Comparison of ENCODE assay signal across 9 cellular contexts in the genomic region with DNA sequence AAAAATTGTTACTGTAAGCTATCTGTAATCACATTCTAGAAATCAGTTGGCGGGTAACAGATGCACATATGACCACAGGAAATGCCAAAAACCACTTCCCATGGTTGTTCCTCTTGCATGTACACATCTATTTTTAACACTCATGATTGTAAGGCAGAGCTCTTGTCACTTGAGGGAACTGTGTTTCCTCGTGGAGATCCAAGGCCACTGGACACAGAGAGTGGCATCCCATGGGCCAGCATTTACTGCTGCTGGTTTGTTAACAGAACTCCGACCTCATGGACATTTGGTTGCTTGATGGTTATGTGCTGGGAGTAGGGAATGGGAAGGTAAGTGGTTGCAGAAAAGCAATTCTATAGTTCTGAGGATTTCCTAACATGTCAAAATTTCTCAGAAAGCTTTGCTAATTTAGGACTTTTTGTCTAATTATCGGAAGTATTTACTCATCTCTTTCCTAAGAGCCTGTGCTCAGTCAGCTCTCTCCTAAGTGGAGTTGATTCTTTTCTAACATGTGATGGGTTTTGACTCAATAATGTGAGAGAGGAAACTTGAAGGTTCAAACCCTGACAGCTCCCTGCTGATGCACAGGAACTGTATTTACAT.
A peak's percentile ranks its signal among the peaks of the same experiment; 100 is the strongest.
DNase-seq lines count a peak whose midpoint lies in the region; ATAC-seq and TF ChIP-seq lines count a peak whose summit lies in the region.
"Had no signal": no experiment of that assay in that cellular context is flagged by ENCODE, and none has a peak within 500 bp of the region (broad histone marks: within the 10 kb centered on the region; RNA-seq: fewer than 3 reads in every experiment).

No MANE protein-coding gene starts in this region.

- intact Hi-C loops in left ventricle myocardium superior (cut with micrococcal nuclease), result no loop called here

- DNase-seq in SIG-M5 (lab: John Stamatoyannopoulos, UW), result peak; percentile 86
- DNase-seq in left ventricle myocardium superior, result no peak
- no peak for DNase-seq in NCI-H2107 (lab: John Stamatoyannopoulos, UW)
- no peak for DNase-seq in 8988T
- DNase-seq in coronary artery (ENCODE audit: low spot score), result no peak
- no peak for DNase-seq in H4 (ENCODE audit: low spot score)

- no peak overlapping the region for H3K4me3 ChIP-seq in coronary artery

- TF ChIP-seq CTCF in coronary artery (IDR thresholded peaks at IDR 0.05), result no peak

- peak; percentile 63 for ATAC-seq in GM18870 (IDR thresholded peaks at IDR 0.05; ENCODE audit: unreplicated experiment)
- peak; percentile 43 for ATAC-seq in HG02938 (IDR thresholded peaks at IDR 0.05; ENCODE audit: unreplicated experiment)
- ATAC-seq in left ventricle myocardium superior, result peak; percentile 65
- ATAC-seq: Panc1 had no signal

- H3K27ac ChIP-seq in coronary artery, result peak overlapping the region in 1 of 2 donors; percentile 25
